18 cellular contexts compared by ENCODE assay signal in genomic region chr11:7031346-7031957, GRCh38. TPM values are rescaled to one million over a fixed set of nuclear protein-coding genes. Genes with fewer than 3 reads are reported as not detected.
A peak's percentile ranks its signal among the peaks of the same experiment; 100 is the strongest.
DNase-seq lines count a peak whose midpoint lies in the region; ATAC-seq and TF ChIP-seq lines count a peak whose summit lies in the region.
"Had no signal": no experiment of that assay in that cellular context is flagged by ENCODE, and none has a peak within 500 bp of the region (broad histone marks: within the 10 kb centered on the region; RNA-seq: fewer than 3 reads in every experiment).

No MANE protein-coding gene starts in this region.

- WGBS in transverse colon (ENCODE audit: low coverage in 1 of 2), 2 donors, result 72 to 87% methylated on average over 5 to 18 of the region's 18 CpGs

- H3K27ac ChIP-seq in transverse colon, result no peak overlapping the region
- no peak overlapping the region for H3K27ac ChIP-seq in CD8-positive, alpha-beta T cell (ENCODE audit: low read depth, low read length)
- H3K27ac ChIP-seq: BLaER1 treated with 17β-estradiol and CSF1 and Interleukin-3, amounts not matched to agents 10 nM and 100 nM; Peyer's patch had no signal

- POLR2A ChIA-PET in CD8-positive, alpha-beta T cell (lab: Charles Lee), result no interaction called here

- intact Hi-C loops in transverse colon (cut with DNase I; ENCODE audit: low total_unique reads), result no loop called here
- intact Hi-C loops in CD8-positive, alpha-beta T cell (cut with DNase I, micrococcal nuclease), result no loop called here

- H3K9me3 ChIP-seq in transverse colon (no peaks in the 10 kb centered on the region), MG63 (no peaks in the 10 kb centered on the region)
- H3K9me3 ChIP-seq in CD8-positive, alpha-beta T cell (ENCODE audit: low read length), result no peaks in the 10 kb centered on the region
- H3K9me3 ChIP-seq: BLaER1 treated with 17β-estradiol and CSF1 and Interleukin-3, amounts not matched to agents 10 nM and 100 nM; Peyer's patch had no signal

- H3K27me3 Mint-ChIP-seq in chondrocyte (ENCODE audit: low read depth), result peaks cover 11% of the 10 kb centered on the region
- H3K27me3 Mint-ChIP-seq in CD8-positive, alpha-beta T cell (ENCODE audit: low read depth), result peaks cover 5% of the 10 kb centered on the region

- H3K4me1 ChIP-seq in transverse colon, result no peaks in the 10 kb centered on the region
- H3K4me1 ChIP-seq in CD8-positive, alpha-beta T cell (ENCODE audit: insufficient read depth, low read length), result no peaks in the 10 kb centered on the region
- H3K4me1 ChIP-seq: BLaER1 treated with 17β-estradiol and CSF1 and Interleukin-3, amounts not matched to agents 10 nM and 100 nM; Peyer's patch had no signal

- CTCF ChIA-PET in CD8-positive, alpha-beta T cell (lab: Charles Lee), result no interaction called here

- TF ChIP-seq CTCF in chondrocyte (IDR thresholded peaks at IDR 0.05), result no peak
- no peak for TF ChIP-seq CTCF in transverse colon (IDR thresholded peaks at IDR 0.05)
- TF ChIP-seq CTCF in CD8-positive, alpha-beta T cell (IDR thresholded peaks at IDR 0.05), result no peak

- H3K4me3 Mint-ChIP-seq in chondrocyte (ENCODE audit: unreplicated experiment), result no peak overlapping the region
- H3K4me3 Mint-ChIP-seq in CD8-positive, alpha-beta T cell, result no peak overlapping the region

- no peak for TF ChIP-seq POLR2A in transverse colon (IDR thresholded peaks at IDR 0.05)

- H3K27me3 ChIP-seq in transverse colon (no peaks in the 10 kb centered on the region), MG63 (no peaks in the 10 kb centered on the region)
- no peaks in the 10 kb centered on the region for H3K27me3 ChIP-seq in CD8-positive, alpha-beta T cell (ENCODE audit: insufficient read depth, low read length)
- H3K27me3 ChIP-seq: BLaER1 treated with 17β-estradiol and CSF1 and Interleukin-3, amounts not matched to agents 10 nM and 100 nM; Peyer's patch had no signal

- in situ Hi-C loops in transverse colon (cut with MboI; ENCODE audit: low pct_ligation_motif_present in 1 of 4, low pct_unique_long_range_greater_than_20kb in 1 of 4, low sequenced_read_pairs in 3 of 4), result no loop called here

- H3K27ac Mint-ChIP-seq in chondrocyte (ENCODE audit: unreplicated experiment), result no peak overlapping the region
- H3K27ac Mint-ChIP-seq in CD8-positive, alpha-beta T cell, result no peak overlapping the region

- no peaks in the 10 kb centered on the region for H3K36me3 Mint-ChIP-seq in chondrocyte (ENCODE audit: low read depth)
- no peaks in the 10 kb centered on the region for H3K36me3 Mint-ChIP-seq in CD8-positive, alpha-beta T cell

- H3K4me1 Mint-ChIP-seq in chondrocyte (ENCODE audit: low read depth), result no peaks in the 10 kb centered on the region
- no peaks in the 10 kb centered on the region for H3K4me1 Mint-ChIP-seq in CD8-positive, alpha-beta T cell (ENCODE audit: low read depth)

- H3K36me3 ChIP-seq in transverse colon, result no peaks in the 10 kb centered on the region
- H3K36me3 ChIP-seq in CD8-positive, alpha-beta T cell (ENCODE audit: insufficient read depth, low read length), result no peaks in the 10 kb centered on the region
- H3K36me3 ChIP-seq in MG63, result no peaks in the 10 kb centered on the region
- H3K36me3 ChIP-seq: BLaER1 treated with 17β-estradiol and CSF1 and Interleukin-3, amounts not matched to agents 10 nM and 100 nM; Peyer's patch had no signal

- ATAC-seq in CD8-positive, alpha-beta T cell, result no peak
- ATAC-seq in GM21367 (IDR thresholded peaks at IDR 0.05; ENCODE audit: unreplicated experiment), result no peak
- ATAC-seq: SK-N-SH treated with all-trans-retinoic acid at 6 μM for 48 hours had no signal

- no peaks in the 10 kb centered on the region for H3K9me3 Mint-ChIP-seq in chondrocyte (ENCODE audit: low read depth)
- H3K9me3 Mint-ChIP-seq in CD8-positive, alpha-beta T cell, result no peaks in the 10 kb centered on the region

- no peak for TF ChIP-seq EP300 in transverse colon (IDR thresholded peaks at IDR 0.05; ENCODE audit: low read depth)

- DNase-seq in NCI-H748 (lab: John Stamatoyannopoulos, UW; ENCODE audit: unreplicated experiment) (peak; percentile 29), NCI-H748 treated with DMSO at 0.1 percent for 48 hours (lab: John Stamatoyannopoulos, UW) (no peak), NCI-H69 (lab: John Stamatoyannopoulos, UW) (peak; percentile 3), chondrocyte (ENCODE audit: low spot score) (peak; percentile 46), transverse colon (peak; percentile 16), MG63 (no peak)
- no peak for DNase-seq in CD8-positive, alpha-beta T cell
- DNase-seq: DMS153, GOT3, NCI-H187, Peyer's patch, SHP77 had no signal

- H3K4me3 ChIP-seq in transverse colon (no peak overlapping the region), MG63 (no peak overlapping the region)
- H3K4me3 ChIP-seq in CD8-positive, alpha-beta T cell (ENCODE audit: low read depth, low read length), result no peak overlapping the region
- H3K4me3 ChIP-seq: BLaER1 treated with 17β-estradiol and CSF1 and Interleukin-3, amounts not matched to agents 10 nM and 100 nM; Peyer's patch had no signal

RNA-seq across cellular contexts. Expression of gene NLRP14, which starts 11.2 kb away (rescaled TPM):
- total RNA-seq in chondrocyte (0.05 TPM in 1 of 3 replicates, not detected in the others), transverse colon (under 1 TPM in 2 of 4 donors, not detected in 2; 0.41 to 0.48 TPM)
- not detected for total RNA-seq in CD8-positive, alpha-beta T cell
- 0.12 TPM in 1 of 2 replicates, not detected in the other for total RNA-seq in MG63 (2014; rRNA removed; shearing (Covaris generic); ENCODE audit: low replicate concordance)
- total RNA-seq: A172 had no signal

RNA-seq across cellular contexts. Expression of gene ZNF214, which starts 11.3 kb away (rescaled TPM):
- 1.4 to 3.1 TPM (median 2.5 TPM) in 3 replicates for total RNA-seq in chondrocyte
- total RNA-seq in transverse colon, result 1 to 10 TPM in 2 of 4 donors, under 1 TPM in 1, not detected in 1; 0.60 to 2.4 (median 1.1) TPM
- total RNA-seq in CD8-positive, alpha-beta T cell, result not detected
- 1.1 and 2.2 TPM in 2 replicates for total RNA-seq in MG63 (2014; rRNA removed; shearing (Covaris generic); ENCODE audit: low replicate concordance)
- total RNA-seq: T-helper 1 cell treated with Interleukin-12 subunit alpha and Interleukin-12 subunit beta and Interleukin-4 antibody, amounts not matched to agents 30 ng/mL and 1 ng/mL, for 36 hours had no signal

RNA-seq across cellular contexts. Expression of gene RBMXL2, which starts 57.3 kb away (rescaled TPM):
- total RNA-seq in chondrocyte, result not detected in 3 replicates
- 1 to 10 TPM in 1 of 4 donors, under 1 TPM in 1, not detected in 2; 0.79 to 1.2 TPM for total RNA-seq in transverse colon
- not detected for total RNA-seq in CD8-positive, alpha-beta T cell
- total RNA-seq in MG63 (2014; rRNA removed; shearing (Covaris generic); ENCODE audit: low replicate concordance), result not detected in 2 replicates
- total RNA-seq: A172; G401; Peyer's patch; T-helper 1 cell treated with Interleukin-12 subunit alpha and Interleukin-12 subunit beta and Interleukin-4 antibody, amounts not matched to agents 30 ng/mL and 1 ng/mL, for 36 hours had no signal

Comparison
In these comparisons a context has a peak if more than half of its experiments do, and no peak if none do; other contexts are left out.
1. DNase-seq: peak in NCI-H748 (single experiment), NCI-H69 (single experiment), chondrocyte (single experiment) and transverse colon (single experiment); none in NCI-H748 treated with DMSO at 0.1 percent for 48 hours (single experiment), CD8-positive, alpha-beta T cell (0 of 7) and MG63 (single experiment).